In the genomic region with DNA sequence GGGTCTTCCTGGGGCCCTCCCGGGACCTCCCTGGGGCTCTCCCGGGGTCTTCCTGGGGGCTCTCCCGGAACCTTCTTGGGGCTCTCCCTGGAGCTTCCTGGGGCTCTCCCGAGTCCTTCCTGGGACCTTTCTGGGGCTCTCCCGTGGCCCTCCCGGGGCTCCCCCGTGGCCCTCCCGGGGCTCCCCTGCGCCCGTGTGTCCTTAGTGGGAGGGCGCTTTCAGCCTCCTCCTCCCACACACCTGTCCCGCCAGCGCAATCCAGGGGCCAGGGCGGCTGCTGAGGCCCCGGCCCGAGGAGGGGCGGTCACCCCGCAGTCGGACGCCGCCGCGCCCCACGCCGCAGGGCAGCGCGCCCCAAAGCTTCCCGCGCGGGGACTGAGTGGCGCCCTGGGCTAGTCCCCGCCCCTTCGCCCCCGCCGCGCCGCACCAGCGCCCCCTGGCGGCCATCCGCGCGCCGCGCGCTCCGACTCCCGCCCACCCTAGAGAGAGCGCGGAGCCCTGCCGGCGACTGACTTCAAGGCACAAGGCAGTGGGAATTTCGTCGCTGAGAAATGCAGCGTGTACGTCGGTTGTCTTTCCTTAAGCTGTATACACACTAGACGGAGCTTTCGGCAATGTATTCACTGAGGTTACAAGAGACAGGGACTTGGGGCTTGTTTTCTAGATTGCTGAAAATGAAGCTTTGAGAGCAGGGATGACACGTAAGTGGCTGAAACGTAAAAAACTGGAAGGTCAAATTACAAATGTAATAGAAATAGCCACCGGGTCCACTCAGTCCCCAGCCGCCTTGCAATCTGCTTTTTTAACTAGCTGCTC, we compare ENCODE assay signal across 1 cellular context.
TF ChIP-seq lines count a peak whose summit lies in the region.

No MANE protein-coding gene starts in this region.

TF ChIP-seq in K562, 482 proteins besides CTCF, POLR2A, EP300 and RAD21 (continued from another document and continues in another):
- TF ChIP-seq, protein P1, sequence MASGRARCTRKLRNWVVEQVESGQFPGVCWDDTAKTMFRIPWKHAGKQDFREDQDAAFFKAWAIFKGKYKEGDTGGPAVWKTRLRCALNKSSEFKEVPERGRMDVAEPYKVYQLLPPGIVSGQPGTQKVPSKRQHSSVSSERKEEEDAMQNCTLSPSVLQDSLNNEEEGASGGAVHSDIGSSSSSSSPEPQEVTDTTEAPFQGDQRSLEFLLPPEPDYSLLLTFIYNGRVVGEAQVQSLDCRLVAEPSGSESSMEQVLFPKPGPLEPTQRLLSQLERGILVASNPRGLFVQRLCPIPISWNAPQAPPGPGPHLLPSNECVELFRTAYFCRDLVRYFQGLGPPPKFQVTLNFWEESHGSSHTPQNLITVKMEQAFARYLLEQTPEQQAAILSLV (tag; IDR thresholded peaks at IDR 0.05) = no peak
- TF ChIP-seq HCFC1 (IDR thresholded peaks at IDR 0.05; ENCODE audit: low read depth, low read length) (0 out of 2 replicates have a peak, but pooled peaks have one; percentile 18), ARID2 (IDR thresholded peaks at IDR 0.05) (peak; percentile 45; the same call in 1 of the 2 replicates), ZNF436 (CRISPR knock-in tag; IDR thresholded peaks at IDR 0.05) (no peak), TARDBP (IDR thresholded peaks at IDR 0.05) (peak; percentile 25; the same call in 1 of the 2 replicates), PYGO2 (tag; IDR thresholded peaks at IDR 0.05) (no peak), TEAD4 (IDR thresholded peaks at IDR 0.05; ENCODE audit: low read length) (no peak), TEAD4 (CRISPR knock-in tag; IDR thresholded peaks at IDR 0.05; ENCODE audit: borderline replicate concordance) (no peak), ZNF75A (CRISPR knock-in tag; IDR thresholded peaks at IDR 0.05) (no peak), FUS (optimal IDR thresholded peaks at IDR 0.05; ENCODE audit: low read depth, low read length) (no peak), TAF9B (IDR thresholded peaks at IDR 0.05; ENCODE audit: partially characterized antibody) (no peak), ZNF184 (CRISPR knock-in tag; IDR thresholded peaks at IDR 0.05) (no peak), ARID1B (IDR thresholded peaks at IDR 0.05) (no peak), MECOM (CRISPR knock-in tag; IDR thresholded peaks at IDR 0.05) (no peak), ATF1 (CRISPR knock-in tag; IDR thresholded peaks at IDR 0.05) (no peak), ATF1 (tag; IDR thresholded peaks at IDR 0.05) (peak; percentile 20; the same call in 1 of the 2 replicates), PKNOX1 (IDR thresholded peaks at IDR 0.05) (no peak), GATAD2A (IDR thresholded peaks at IDR 0.05) (0 out of 2 replicates have a peak, but pooled peaks have one; percentile 48), HOXB6 (CRISPR knock-in tag; IDR thresholded peaks at IDR 0.05; ENCODE audit: borderline replicate concordance) (0 out of 2 replicates have a peak, but pooled peaks have one; percentile 17), HMG20B (CRISPR knock-in tag; IDR thresholded peaks at IDR 0.05) (no peak), FOXA1 (IDR thresholded peaks at IDR 0.05; ENCODE audit: borderline replicate concordance) (no peak), FOXA3 (CRISPR knock-in tag; conservative IDR thresholded peaks at IDR 0.05 in 1 of 2, IDR thresholded peaks at IDR 0.05 in 1 of 2) (peak in 1 of 2 experiments; percentile 37; a peak in 1 of 4 replicates), ZNF445 (CRISPR knock-in tag; IDR thresholded peaks at IDR 0.05; ENCODE audit: low read depth) (no peak), ZNF584 (CRISPR knock-in tag; IDR thresholded peaks at IDR 0.05; ENCODE audit: low read depth) (no peak), NR1H2 (CRISPR knock-in tag; IDR thresholded peaks at IDR 0.05) (no peak), PREB (CRISPR knock-in tag; IDR thresholded peaks at IDR 0.05) (0 out of 2 replicates have a peak, but pooled peaks have one; percentile 30), ZNF639 (CRISPR knock-in tag; conservative IDR thresholded peaks at IDR 0.05 in 1 of 2, IDR thresholded peaks at IDR 0.05 in 1 of 2) (peak in 1 of 2 experiments; percentile 41; a peak in 1 of 4 replicates), ZSCAN32 (CRISPR knock-in tag; IDR thresholded peaks at IDR 0.05) (no peak), RBFOX2 (IDR thresholded peaks at IDR 0.05; ENCODE audit: low read depth, low read length) (peak; percentile 60), ILK (tag; IDR thresholded peaks at IDR 0.05; ENCODE audit: borderline replicate concordance, low read depth) (no peak), JUN (IDR thresholded peaks at IDR 0.05; ENCODE audit: borderline replicate concordance, low read depth, low read length) (no peak), JUN (CRISPR knock-in tag; IDR thresholded peaks at IDR 0.05; ENCODE audit: borderline replicate concordance) (no peak), YY1 (IDR thresholded peaks at IDR 0.05; ENCODE audit: borderline replicate concordance in 1 of 3, control insufficient read depth in 1 of 3, extremely low read depth in 1 of 3, insufficient read depth in 3 of 3, insufficient read length in 1 of 3, insufficient replicate concordance in 2 of 3, low read depth in 1 of 3, low read length in 2 of 3) (peak in 2 of 3 experiments; percentile 40 to 68), GTF2E2 (tag; IDR thresholded peaks at IDR 0.05) (no peak), PCBP1 (IDR thresholded peaks at IDR 0.05; ENCODE audit: low read depth, low read length, poor library complexity, severe bottlenecking) (peak; percentile 79), NR2F6 (CRISPR knock-in tag; IDR thresholded peaks at IDR 0.05) (no peak)
- TF ChIP-seq, protein P2, sequence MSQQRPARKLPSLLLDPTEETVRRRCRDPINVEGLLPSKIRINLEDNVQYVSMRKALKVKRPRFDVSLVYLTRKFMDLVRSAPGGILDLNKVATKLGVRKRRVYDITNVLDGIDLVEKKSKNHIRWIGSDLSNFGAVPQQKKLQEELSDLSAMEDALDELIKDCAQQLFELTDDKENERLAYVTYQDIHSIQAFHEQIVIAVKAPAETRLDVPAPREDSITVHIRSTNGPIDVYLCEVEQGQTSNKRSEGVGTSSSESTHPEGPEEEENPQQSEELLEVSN (IDR thresholded peaks at IDR 0.05; ENCODE audit: borderline replicate concordance in 1 of 2, extremely low read depth in 1 of 2, insufficient read depth in 1 of 2, insufficient read length in 1 of 2, low read depth in 1 of 2, low read length in 1 of 2, poor library complexity in 1 of 2, severe bottlenecking in 1 of 2) = peak; percentile 90 to 97
- TF ChIP-seq, protein P3, sequence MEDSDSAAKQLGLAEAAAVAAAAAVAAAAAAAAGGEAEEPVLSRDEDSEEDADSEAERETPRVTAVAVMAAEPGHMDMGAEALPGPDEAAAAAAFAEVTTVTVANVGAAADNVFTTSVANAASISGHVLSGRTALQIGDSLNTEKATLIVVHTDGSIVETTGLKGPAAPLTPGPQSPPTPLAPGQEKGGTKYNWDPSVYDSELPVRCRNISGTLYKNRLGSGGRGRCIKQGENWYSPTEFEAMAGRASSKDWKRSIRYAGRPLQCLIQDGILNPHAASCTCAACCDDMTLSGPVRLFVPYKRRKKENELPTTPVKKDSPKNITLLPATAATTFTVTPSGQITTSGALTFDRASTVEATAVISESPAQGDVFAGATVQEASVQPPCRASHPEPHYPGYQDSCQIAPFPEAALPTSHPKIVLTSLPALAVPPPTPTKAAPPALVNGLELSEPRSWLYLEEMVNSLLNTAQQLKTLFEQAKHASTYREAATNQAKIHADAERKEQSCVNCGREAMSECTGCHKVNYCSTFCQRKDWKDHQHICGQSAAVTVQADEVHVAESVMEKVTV (CRISPR knock-in tag; IDR thresholded peaks at IDR 0.05) = peak; percentile 80
- TF ChIP-seq, protein P4, sequence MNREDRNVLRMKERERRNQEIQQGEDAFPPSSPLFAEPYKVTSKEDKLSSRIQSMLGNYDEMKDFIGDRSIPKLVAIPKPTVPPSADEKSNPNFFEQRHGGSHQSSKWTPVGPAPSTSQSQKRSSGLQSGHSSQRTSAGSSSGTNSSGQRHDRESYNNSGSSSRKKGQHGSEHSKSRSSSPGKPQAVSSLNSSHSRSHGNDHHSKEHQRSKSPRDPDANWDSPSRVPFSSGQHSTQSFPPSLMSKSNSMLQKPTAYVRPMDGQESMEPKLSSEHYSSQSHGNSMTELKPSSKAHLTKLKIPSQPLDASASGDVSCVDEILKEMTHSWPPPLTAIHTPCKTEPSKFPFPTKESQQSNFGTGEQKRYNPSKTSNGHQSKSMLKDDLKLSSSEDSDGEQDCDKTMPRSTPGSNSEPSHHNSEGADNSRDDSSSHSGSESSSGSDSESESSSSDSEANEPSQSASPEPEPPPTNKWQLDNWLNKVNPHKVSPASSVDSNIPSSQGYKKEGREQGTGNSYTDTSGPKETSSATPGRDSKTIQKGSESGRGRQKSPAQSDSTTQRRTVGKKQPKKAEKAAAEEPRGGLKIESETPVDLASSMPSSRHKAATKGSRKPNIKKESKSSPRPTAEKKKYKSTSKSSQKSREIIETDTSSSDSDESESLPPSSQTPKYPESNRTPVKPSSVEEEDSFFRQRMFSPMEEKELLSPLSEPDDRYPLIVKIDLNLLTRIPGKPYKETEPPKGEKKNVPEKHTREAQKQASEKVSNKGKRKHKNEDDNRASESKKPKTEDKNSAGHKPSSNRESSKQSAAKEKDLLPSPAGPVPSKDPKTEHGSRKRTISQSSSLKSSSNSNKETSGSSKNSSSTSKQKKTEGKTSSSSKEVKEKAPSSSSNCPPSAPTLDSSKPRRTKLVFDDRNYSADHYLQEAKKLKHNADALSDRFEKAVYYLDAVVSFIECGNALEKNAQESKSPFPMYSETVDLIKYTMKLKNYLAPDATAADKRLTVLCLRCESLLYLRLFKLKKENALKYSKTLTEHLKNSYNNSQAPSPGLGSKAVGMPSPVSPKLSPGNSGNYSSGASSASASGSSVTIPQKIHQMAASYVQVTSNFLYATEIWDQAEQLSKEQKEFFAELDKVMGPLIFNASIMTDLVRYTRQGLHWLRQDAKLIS (CRISPR knock-in tag; IDR thresholded peaks at IDR 0.05) = peak; percentile 77
- TF ChIP-seq, protein P5, sequence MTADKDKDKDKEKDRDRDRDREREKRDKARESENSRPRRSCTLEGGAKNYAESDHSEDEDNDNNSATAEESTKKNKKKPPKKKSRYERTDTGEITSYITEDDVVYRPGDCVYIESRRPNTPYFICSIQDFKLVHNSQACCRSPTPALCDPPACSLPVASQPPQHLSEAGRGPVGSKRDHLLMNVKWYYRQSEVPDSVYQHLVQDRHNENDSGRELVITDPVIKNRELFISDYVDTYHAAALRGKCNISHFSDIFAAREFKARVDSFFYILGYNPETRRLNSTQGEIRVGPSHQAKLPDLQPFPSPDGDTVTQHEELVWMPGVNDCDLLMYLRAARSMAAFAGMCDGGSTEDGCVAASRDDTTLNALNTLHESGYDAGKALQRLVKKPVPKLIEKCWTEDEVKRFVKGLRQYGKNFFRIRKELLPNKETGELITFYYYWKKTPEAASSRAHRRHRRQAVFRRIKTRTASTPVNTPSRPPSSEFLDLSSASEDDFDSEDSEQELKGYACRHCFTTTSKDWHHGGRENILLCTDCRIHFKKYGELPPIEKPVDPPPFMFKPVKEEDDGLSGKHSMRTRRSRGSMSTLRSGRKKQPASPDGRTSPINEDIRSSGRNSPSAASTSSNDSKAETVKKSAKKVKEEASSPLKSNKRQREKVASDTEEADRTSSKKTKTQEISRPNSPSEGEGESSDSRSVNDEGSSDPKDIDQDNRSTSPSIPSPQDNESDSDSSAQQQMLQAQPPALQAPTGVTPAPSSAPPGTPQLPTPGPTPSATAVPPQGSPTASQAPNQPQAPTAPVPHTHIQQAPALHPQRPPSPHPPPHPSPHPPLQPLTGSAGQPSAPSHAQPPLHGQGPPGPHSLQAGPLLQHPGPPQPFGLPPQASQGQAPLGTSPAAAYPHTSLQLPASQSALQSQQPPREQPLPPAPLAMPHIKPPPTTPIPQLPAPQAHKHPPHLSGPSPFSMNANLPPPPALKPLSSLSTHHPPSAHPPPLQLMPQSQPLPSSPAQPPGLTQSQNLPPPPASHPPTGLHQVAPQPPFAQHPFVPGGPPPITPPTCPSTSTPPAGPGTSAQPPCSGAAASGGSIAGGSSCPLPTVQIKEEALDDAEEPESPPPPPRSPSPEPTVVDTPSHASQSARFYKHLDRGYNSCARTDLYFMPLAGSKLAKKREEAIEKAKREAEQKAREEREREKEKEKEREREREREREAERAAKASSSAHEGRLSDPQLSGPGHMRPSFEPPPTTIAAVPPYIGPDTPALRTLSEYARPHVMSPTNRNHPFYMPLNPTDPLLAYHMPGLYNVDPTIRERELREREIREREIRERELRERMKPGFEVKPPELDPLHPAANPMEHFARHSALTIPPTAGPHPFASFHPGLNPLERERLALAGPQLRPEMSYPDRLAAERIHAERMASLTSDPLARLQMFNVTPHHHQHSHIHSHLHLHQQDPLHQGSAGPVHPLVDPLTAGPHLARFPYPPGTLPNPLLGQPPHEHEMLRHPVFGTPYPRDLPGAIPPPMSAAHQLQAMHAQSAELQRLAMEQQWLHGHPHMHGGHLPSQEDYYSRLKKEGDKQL (CRISPR knock-in tag; IDR thresholded peaks at IDR 0.05; ENCODE audit: borderline replicate concordance) = 0 out of 2 replicates have a peak, but pooled peaks have one; percentile 23
- TF ChIP-seq, protein P6, sequence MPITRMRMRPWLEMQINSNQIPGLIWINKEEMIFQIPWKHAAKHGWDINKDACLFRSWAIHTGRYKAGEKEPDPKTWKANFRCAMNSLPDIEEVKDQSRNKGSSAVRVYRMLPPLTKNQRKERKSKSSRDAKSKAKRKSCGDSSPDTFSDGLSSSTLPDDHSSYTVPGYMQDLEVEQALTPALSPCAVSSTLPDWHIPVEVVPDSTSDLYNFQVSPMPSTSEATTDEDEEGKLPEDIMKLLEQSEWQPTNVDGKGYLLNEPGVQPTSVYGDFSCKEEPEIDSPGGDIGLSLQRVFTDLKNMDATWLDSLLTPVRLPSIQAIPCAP (CRISPR knock-in tag; IDR thresholded peaks at IDR 0.05; ENCODE audit: borderline replicate concordance) = no peak
